ENCODE assay signal across 1 cellular context in genomic region chr1:148318123-148318899, GRCh38.
A peak's percentile ranks its signal among the peaks of the same experiment; 100 is the strongest.
TF ChIP-seq lines count a peak whose summit lies in the region.

No MANE protein-coding gene starts in this region.

TF ChIP-seq in K562, 482 proteins besides CTCF, POLR2A, EP300 and RAD21 (continued from another document):
- TF ChIP-seq, protein P1, sequence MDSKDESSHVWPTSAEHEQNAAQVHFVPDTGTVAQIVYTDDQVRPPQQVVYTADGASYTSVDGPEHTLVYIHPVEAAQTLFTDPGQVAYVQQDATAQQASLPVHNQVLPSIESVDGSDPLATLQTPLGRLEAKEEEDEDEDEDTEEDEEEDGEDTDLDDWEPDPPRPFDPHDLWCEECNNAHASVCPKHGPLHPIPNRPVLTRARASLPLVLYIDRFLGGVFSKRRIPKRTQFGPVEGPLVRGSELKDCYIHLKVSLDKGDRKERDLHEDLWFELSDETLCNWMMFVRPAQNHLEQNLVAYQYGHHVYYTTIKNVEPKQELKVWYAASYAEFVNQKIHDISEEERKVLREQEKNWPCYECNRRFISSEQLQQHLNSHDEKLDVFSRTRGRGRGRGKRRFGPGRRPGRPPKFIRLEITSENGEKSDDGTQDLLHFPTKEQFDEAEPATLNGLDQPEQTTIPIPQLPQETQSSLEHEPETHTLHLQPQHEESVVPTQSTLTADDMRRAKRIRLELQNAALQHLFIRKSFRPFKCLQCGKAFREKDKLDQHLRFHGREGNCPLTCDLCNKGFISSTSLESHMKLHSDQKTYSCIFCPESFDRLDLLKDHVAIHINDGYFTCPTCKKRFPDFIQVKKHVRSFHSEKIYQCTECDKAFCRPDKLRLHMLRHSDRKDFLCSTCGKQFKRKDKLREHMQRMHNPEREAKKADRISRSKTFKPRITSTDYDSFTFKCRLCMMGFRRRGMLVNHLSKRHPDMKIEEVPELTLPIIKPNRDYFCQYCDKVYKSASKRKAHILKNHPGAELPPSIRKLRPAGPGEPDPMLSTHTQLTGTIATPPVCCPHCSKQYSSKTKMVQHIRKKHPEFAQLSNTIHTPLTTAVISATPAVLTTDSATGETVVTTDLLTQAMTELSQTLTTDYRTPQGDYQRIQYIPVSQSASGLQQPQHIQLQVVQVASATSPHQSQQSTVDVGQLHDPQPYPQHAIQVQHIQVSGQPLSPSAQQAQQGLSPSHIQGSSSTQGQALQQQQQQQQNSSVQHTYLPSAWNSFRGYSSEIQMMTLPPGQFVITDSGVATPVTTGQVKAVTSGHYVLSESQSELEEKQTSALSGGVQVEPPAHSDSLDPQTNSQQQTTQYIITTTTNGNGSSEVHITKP (IDR thresholded peaks at IDR 0.05; ENCODE audit: partially characterized antibody) = peak; percentile 23
- no peak for TF ChIP-seq CHD1 (IDR thresholded peaks at IDR 0.05; ENCODE audit: low read length)
- no peak for TF ChIP-seq NRF1 (conservative IDR thresholded peaks at IDR 0.05 in 1 of 2, IDR thresholded peaks at IDR 0.05 in 1 of 2)
- no peak for TF ChIP-seq ZNF695 (CRISPR knock-in tag; IDR thresholded peaks at IDR 0.05)
